Comparison of ENCODE assay signal across 13 cellular contexts in the genomic region with DNA sequence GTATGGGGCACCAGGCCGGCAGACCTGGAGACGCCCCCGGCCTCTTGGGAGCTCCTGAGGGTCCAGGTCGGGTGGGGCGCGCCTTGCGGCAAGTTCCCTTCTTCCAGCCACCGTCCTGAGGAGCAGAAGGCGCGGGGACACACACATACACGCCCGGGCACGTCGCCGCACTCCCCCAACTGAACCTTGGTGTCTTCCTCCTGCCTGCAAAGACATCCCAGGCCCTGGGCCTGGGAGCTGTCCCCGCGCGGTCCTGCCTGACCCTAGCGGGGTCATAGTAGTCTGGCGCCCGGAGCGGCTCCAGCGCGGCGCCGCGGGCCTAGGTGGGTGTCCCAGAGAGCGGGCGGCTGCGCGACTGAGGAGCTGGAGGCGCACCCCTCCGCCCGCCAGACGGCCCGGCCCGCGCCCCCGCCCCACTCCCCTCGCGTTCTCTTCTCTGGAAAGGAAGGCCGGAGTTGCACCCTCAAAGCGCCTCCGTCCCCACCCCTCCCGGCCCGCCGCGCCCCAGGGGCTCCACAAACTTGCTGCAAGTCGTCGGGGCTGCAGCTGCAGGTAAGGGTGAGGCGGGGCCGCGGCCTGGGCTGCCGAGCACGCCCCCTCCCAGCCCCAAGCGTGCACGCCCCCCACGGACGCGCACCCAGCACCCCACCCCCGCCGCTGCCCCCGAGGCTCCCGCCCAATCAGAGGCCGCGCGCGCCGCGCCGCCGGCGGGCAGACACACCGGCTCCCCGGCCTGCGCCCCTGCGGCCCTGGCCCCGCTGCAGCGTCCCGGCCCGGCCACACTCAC.
DNase-seq lines count a peak whose midpoint lies in the region; ATAC-seq, FAIRE-seq and TF ChIP-seq lines count a peak whose summit lies in the region.
"Had no signal": no experiment of that assay in that cellular context is flagged by ENCODE, and none has a peak within 500 bp of the region (broad histone marks: within the 10 kb centered on the region; RNA-seq: fewer than 3 reads in every experiment).

No MANE protein-coding gene starts in this region.

- POLR2A ChIA-PET in naive thymus-derived CD4-positive, alpha-beta T cell (lab: Charles Lee) = no interaction called here

- H3K9me3 ChIP-seq in heart right ventricle (no peaks in the 10 kb centered on the region), ascending aorta (no peaks in the 10 kb centered on the region)
- H3K9me3 ChIP-seq in naive thymus-derived CD4-positive, alpha-beta T cell (ENCODE audit: control insufficient read depth in 2 of 3, low read length in 3 of 3) = no peaks in the 10 kb centered on the region
- H3K9me3 ChIP-seq: neutrophil had no signal

- ATAC-seq in Right ventricle myocardium inferior (no peak), heart right ventricle (no peak), HG02610 (IDR thresholded peaks at IDR 0.05; ENCODE audit: unreplicated experiment) (no peak)
- ATAC-seq in naive thymus-derived CD4-positive, alpha-beta T cell = no peak

- H3K9me3 Mint-ChIP-seq in mesothelial cell of epicardium = no peaks in the 10 kb centered on the region
- H3K9me3 Mint-ChIP-seq in naive thymus-derived CD4-positive, alpha-beta T cell = no peaks in the 10 kb centered on the region

- intact Hi-C loops in Right ventricle myocardium inferior (cut with DNase I) = no loop called here
- intact Hi-C loops in heart right ventricle (cut with DNase I) = loop anchor here in 1 of 10 donors (5.0 kb wide), 1 partner anchor 186 kb away; the partner anchor contains the start of gene LINGO1
- intact Hi-C loops in ascending aorta (cut with DNase I) = no loop called here
- intact Hi-C loops in naive thymus-derived CD4-positive, alpha-beta T cell (cut with micrococcal nuclease) = no loop called here

- WGBS in heart right ventricle, 2 donors = 7 to 8% methylated on average over 63 to 81 of the region's 81 CpGs

- H3K27ac ChIP-seq in heart right ventricle (no peak overlapping the region), ascending aorta (no peak overlapping the region)
- no peak overlapping the region for H3K27ac ChIP-seq in naive thymus-derived CD4-positive, alpha-beta T cell (ENCODE audit: low read depth, low read length)
- H3K27ac ChIP-seq: neutrophil had no signal

- no peaks in the 10 kb centered on the region for H3K36me3 Mint-ChIP-seq in mesothelial cell of epicardium
- no peaks in the 10 kb centered on the region for H3K36me3 Mint-ChIP-seq in naive thymus-derived CD4-positive, alpha-beta T cell

- CTCF ChIA-PET in naive thymus-derived CD4-positive, alpha-beta T cell (lab: Charles Lee) = no interaction called here

- H3K36me3 ChIP-seq in heart right ventricle = no peaks in the 10 kb centered on the region
- H3K36me3 ChIP-seq in ascending aorta = no peaks in the 10 kb centered on the region
- no peaks in the 10 kb centered on the region for H3K36me3 ChIP-seq in naive thymus-derived CD4-positive, alpha-beta T cell (ENCODE audit: control insufficient read depth in 2 of 3, insufficient read depth in 3 of 3, low read length in 3 of 3)
- H3K36me3 ChIP-seq: neutrophil had no signal

- H3K4me1 Mint-ChIP-seq in mesothelial cell of epicardium = peaks cover 2% of the 10 kb centered on the region
- H3K4me1 Mint-ChIP-seq in naive thymus-derived CD4-positive, alpha-beta T cell = peaks cover 0 to 15% (median 4%) of the 10 kb centered on the region in 7 donors

- no peak overlapping the region for H3K27ac Mint-ChIP-seq in mesothelial cell of epicardium
- no peak overlapping the region for H3K27ac Mint-ChIP-seq in naive thymus-derived CD4-positive, alpha-beta T cell

- H3K27me3 Mint-ChIP-seq in mesothelial cell of epicardium (ENCODE audit: low read depth) = peaks cover 72% of the 10 kb centered on the region
- H3K27me3 Mint-ChIP-seq in naive thymus-derived CD4-positive, alpha-beta T cell = peaks cover 46 to 53% (median 49%) of the 10 kb centered on the region in 5 donors

- peaks cover 17 to 83% (median 77%) of the 10 kb centered on the region in 7 donors for H3K27me3 ChIP-seq in heart right ventricle
- H3K27me3 ChIP-seq in ascending aorta = peaks cover 14% of the 10 kb centered on the region
- H3K27me3 ChIP-seq in naive thymus-derived CD4-positive, alpha-beta T cell (ENCODE audit: control insufficient read depth in 2 of 2, insufficient read depth in 2 of 2, low read length in 2 of 2) = no peaks in the 10 kb centered on the region

- peak overlapping the region; percentile 56 for H3K4me3 Mint-ChIP-seq in mesothelial cell of epicardium
- peak overlapping the region in 1 of 10 donors; percentile 65 for H3K4me3 Mint-ChIP-seq in naive thymus-derived CD4-positive, alpha-beta T cell

- DNase-seq in Right ventricle myocardium inferior (ENCODE audit: missing footprints) (peak; percentile 35), heart right ventricle (no peak), ascending aorta (ENCODE audit: low spot score in 2 of 2) (no peak), mesothelial cell of epicardium (ENCODE audit: low spot score in 2 of 2, unreplicated experiment in 2 of 2) (no peak), urothelium cell line (ENCODE audit: low spot score) (peak; percentile 55), NCI-H2107 (lab: John Stamatoyannopoulos, UW) (no peak)
- no peak for DNase-seq in naive thymus-derived CD4-positive, alpha-beta T cell
- DNase-seq: erythroblast, GF-D8, NCI-H1930 had no signal

- H3K4me3 ChIP-seq in heart right ventricle (peak overlapping the region in 5 of 10 donors; percentile 5 to 45 (median 35)), ascending aorta (peak overlapping the region; percentile 53 to 58)
- H3K4me3 ChIP-seq in naive thymus-derived CD4-positive, alpha-beta T cell (ENCODE audit: low read length) = no peak overlapping the region

- TF ChIP-seq CTCF in heart right ventricle (IDR thresholded peaks at IDR 0.05) = no peak
- TF ChIP-seq CTCF in ascending aorta (IDR thresholded peaks at IDR 0.05) = no peak
- no peak for TF ChIP-seq CTCF in mesothelial cell of epicardium (IDR thresholded peaks at IDR 0.05; ENCODE audit: unreplicated experiment)

- peaks cover 0 to 11% (median 4%) of the 10 kb centered on the region in 9 donors for H3K4me1 ChIP-seq in heart right ventricle
- no peaks in the 10 kb centered on the region for H3K4me1 ChIP-seq in ascending aorta
- no peaks in the 10 kb centered on the region for H3K4me1 ChIP-seq in naive thymus-derived CD4-positive, alpha-beta T cell (ENCODE audit: control insufficient read depth in 2 of 2, insufficient read depth in 2 of 2, low read length in 2 of 2)

- FAIRE-seq in urothelium cell line (lab: Jason Lieb, UNC) = no peak
- FAIRE-seq: keratinocyte had no signal

Comparison
In these comparisons a context has a peak if more than half of its experiments do, and no peak if none do; other contexts are left out.
1. DNase-seq: peak in Right ventricle myocardium inferior (single experiment) and urothelium cell line (single experiment); none in heart right ventricle (0 of 2), ascending aorta (0 of 2), mesothelial cell of epicardium (0 of 2), naive thymus-derived CD4-positive, alpha-beta T cell (0 of 9) and NCI-H2107 (single experiment).